Comparison of ENCODE assay signal across 9 cellular contexts in the genomic region with DNA sequence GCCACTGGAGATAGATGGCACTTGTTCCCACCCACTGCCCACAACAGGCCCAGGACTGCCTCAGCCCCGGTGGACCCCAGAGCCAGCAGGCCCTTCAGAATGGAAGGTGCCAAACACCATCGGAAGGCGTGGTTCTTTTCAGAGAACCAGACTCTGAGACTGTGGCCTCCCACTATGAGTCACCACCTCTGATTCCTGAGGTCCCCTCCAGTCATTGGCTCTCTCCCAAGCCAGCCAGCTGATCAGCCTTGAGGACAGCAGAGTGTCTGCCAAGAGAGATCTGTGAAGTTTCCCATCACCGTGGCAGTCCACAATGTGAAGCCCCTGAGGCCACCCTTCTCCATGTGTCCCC. TPM values are rescaled to one million over a fixed set of nuclear protein-coding genes. Genes with fewer than 3 reads are reported as not detected.
DNase-seq lines count a peak whose midpoint lies in the region; ATAC-seq and TF ChIP-seq lines count a peak whose summit lies in the region.
"Had no signal": no experiment of that assay in that cellular context is flagged by ENCODE, and none has a peak within 500 bp of the region (broad histone marks: within the 10 kb centered on the region; RNA-seq: fewer than 3 reads in every experiment).

No MANE protein-coding gene starts in this region.

- H3K27me3 Mint-ChIP-seq in activated T-helper 2 cell treated with anti-CD3 and anti-CD28 coated beads, Interferon-gamma antibody, Interleukin-2, Interleukin-4, amounts not matched to agents 10 μg/mL and 5 μg/mL and 100 μg/mL, durations not matched to agents 14 hours and 24 hours and 36 hours (ENCODE audit: low read depth), result no peaks in the 10 kb centered on the region
- H3K27me3 Mint-ChIP-seq: activated naive CD8-positive, alpha-beta T cell had no signal

- H3K4me3 Mint-ChIP-seq in activated T-helper 2 cell treated with anti-CD3 and anti-CD28 coated beads, Interferon-gamma antibody, Interleukin-2, Interleukin-4, amounts not matched to agents 10 μg/mL and 5 μg/mL and 100 μg/mL, durations not matched to agents 14 hours and 24 hours and 36 hours (ENCODE audit: low read depth), result no peak overlapping the region
- H3K4me3 Mint-ChIP-seq: activated naive CD8-positive, alpha-beta T cell had no signal

- DNase-seq in stimulated activated CD4-positive, alpha-beta T cell treated with anti-CD3 and anti-CD28 coated beads, Interleukin-12 subunit alpha, Interleukin-12 subunit beta, amount 100 ng/mL, for 48 hours (ENCODE audit: low read depth in 2 of 3, low spot score in 1 of 3), result peak in 2 of 3 donors; percentile 50 to 59
- DNase-seq in stimulated activated CD4-positive, alpha-beta T cell treated with anti-CD3 and anti-CD28 coated beads, Interleukin-4, amount 100 ng/mL, for 1 hour, result no peak
- peak; percentile 48 for DNase-seq in NCI-H2029 (lab: John Stamatoyannopoulos, UW)
- peak; percentile 41 for DNase-seq in activated T-helper 2 cell treated with anti-CD3 and anti-CD28 coated beads, Interferon-gamma antibody, Interleukin-2, Interleukin-4, amounts not matched to agents 10 μg/mL and 5 μg/mL and 100 μg/mL, durations not matched to agents 14 hours and 24 hours and 36 hours (ENCODE audit: low spot score)
- peak; percentile 76 for DNase-seq in left ventricle myocardium inferior

- TF ChIP-seq CTCF in left ventricle myocardium inferior (IDR thresholded peaks at IDR 0.05; ENCODE audit: borderline replicate concordance), result no peak

- TF ChIP-seq POLR2A in GM18505 (IDR thresholded peaks at IDR 0.05; ENCODE audit: borderline replicate concordance, extremely low read depth, insufficient read depth, insufficient read length), result no peak

- ATAC-seq in HG02610 (IDR thresholded peaks at IDR 0.05; ENCODE audit: unreplicated experiment) (peak; percentile 88), GM18505 (IDR thresholded peaks at IDR 0.05; ENCODE audit: unreplicated experiment) (no peak)

- H3K36me3 Mint-ChIP-seq in activated T-helper 2 cell treated with anti-CD3 and anti-CD28 coated beads, Interferon-gamma antibody, Interleukin-2, Interleukin-4, amounts not matched to agents 10 μg/mL and 5 μg/mL and 100 μg/mL, durations not matched to agents 14 hours and 24 hours and 36 hours (ENCODE audit: low read depth), result peaks cover 3% of the 10 kb centered on the region

- H3K4me1 ChIP-seq in left ventricle myocardium inferior, result peaks cover 12% of the 10 kb centered on the region
- H3K4me1 ChIP-seq in skeletal muscle satellite cell (ENCODE audit: control insufficient read depth, insufficient read depth, low read length), result peaks cover 12% of the 10 kb centered on the region

- peak overlapping the region; percentile 66 for H3K27ac Mint-ChIP-seq in activated T-helper 2 cell treated with anti-CD3 and anti-CD28 coated beads, Interferon-gamma antibody, Interleukin-2, Interleukin-4, amounts not matched to agents 10 μg/mL and 5 μg/mL and 100 μg/mL, durations not matched to agents 14 hours and 24 hours and 36 hours
- H3K27ac Mint-ChIP-seq: activated naive CD8-positive, alpha-beta T cell had no signal

- intact Hi-C loops in activated T-helper 2 cell treated with anti-CD3 and anti-CD28 coated beads, Interferon-gamma antibody, Interleukin-2, Interleukin-4, amounts not matched to agents 10 μg/mL and 5 μg/mL and 100 μg/mL, durations not matched to agents 14 hours and 24 hours and 36 hours (cut with micrococcal nuclease), result no loop called here
- intact Hi-C loops in left ventricle myocardium inferior (cut with micrococcal nuclease), result no loop called here

- H3K9ac ChIP-seq in skeletal muscle satellite cell (ENCODE audit: low read depth, low read length), result no peak overlapping the region

- H3K4me3 ChIP-seq in left ventricle myocardium inferior (no peak overlapping the region), skeletal muscle satellite cell (ENCODE audit: low read length) (no peak overlapping the region)

- H3K36me3 ChIP-seq in left ventricle myocardium inferior (no peaks in the 10 kb centered on the region), skeletal muscle satellite cell (ENCODE audit: insufficient read depth, low read length) (no peaks in the 10 kb centered on the region)

- no peaks in the 10 kb centered on the region for H3K27me3 ChIP-seq in left ventricle myocardium inferior (ENCODE audit: low read depth)
- H3K27me3 ChIP-seq in skeletal muscle satellite cell (ENCODE audit: control insufficient read depth, insufficient read depth, low read length), result no peaks in the 10 kb centered on the region

- peak overlapping the region; percentile 19 for H3K27ac ChIP-seq in left ventricle myocardium inferior (replicated peaks)

- no peaks in the 10 kb centered on the region for H3K9me3 Mint-ChIP-seq in activated T-helper 2 cell treated with anti-CD3 and anti-CD28 coated beads, Interferon-gamma antibody, Interleukin-2, Interleukin-4, amounts not matched to agents 10 μg/mL and 5 μg/mL and 100 μg/mL, durations not matched to agents 14 hours and 24 hours and 36 hours

- peak overlapping the region; percentile 55 for H3K4me2 ChIP-seq in skeletal muscle satellite cell (ENCODE audit: low read length)

- H3K4me1 Mint-ChIP-seq in activated T-helper 2 cell treated with anti-CD3 and anti-CD28 coated beads, Interferon-gamma antibody, Interleukin-2, Interleukin-4, amounts not matched to agents 10 μg/mL and 5 μg/mL and 100 μg/mL, durations not matched to agents 14 hours and 24 hours and 36 hours (ENCODE audit: low read depth), result peaks cover 42% of the 10 kb centered on the region

- H3K9me3 ChIP-seq in left ventricle myocardium inferior (replicated peaks) (no peaks in the 10 kb centered on the region), skeletal muscle satellite cell (replicated peaks; ENCODE audit: low read length) (no peaks in the 10 kb centered on the region)

RNA-seq across cellular contexts. Expression of a gene that starts 10.4 kb away (rescaled TPM):
- total RNA-seq in activated T-helper 2 cell treated with anti-CD3 and anti-CD28 coated beads, Interferon-gamma antibody, Interleukin-2, Interleukin-4, amounts not matched to agents 10 μg/mL and 5 μg/mL and 100 μg/mL, durations not matched to agents 14 hours and 24 hours and 36 hours, result 49.6 and 51.3 TPM in 2 replicates
- total RNA-seq in left ventricle myocardium inferior, result 22.2 TPM
- total RNA-seq in skeletal muscle satellite cell (2012; rRNA removed), result 28.6 and 33.6 TPM in 2 replicates

RNA-seq across cellular contexts. Expression of a gene that starts 20.0 kb away (rescaled TPM):
- total RNA-seq in activated T-helper 2 cell treated with anti-CD3 and anti-CD28 coated beads, Interferon-gamma antibody, Interleukin-2, Interleukin-4, amounts not matched to agents 10 μg/mL and 5 μg/mL and 100 μg/mL, durations not matched to agents 14 hours and 24 hours and 36 hours, result not detected in 2 replicates
- total RNA-seq in left ventricle myocardium inferior, result not detected
- 0.25 TPM in 1 of 2 replicates, not detected in the other for total RNA-seq in skeletal muscle satellite cell (2012; rRNA removed)
